1 cellular context compared by ENCODE assay signal in genomic region chr17:81676906-81677305, GRCh38.
TF ChIP-seq lines count a peak whose summit lies in the region.

No MANE protein-coding gene starts in this region.

TF ChIP-seq in SK-N-SH treated with all-trans-retinoic acid at 6 μM for 48 hours, 23 proteins besides CTCF, POLR2A, EP300 and RAD21 (continued from another document):
- TF ChIP-seq POU6F1 (CRISPR knock-in tag; IDR thresholded peaks at IDR 0.05; ENCODE audit: borderline replicate concordance, low read depth) (no peak), ARNTL (CRISPR knock-in tag; IDR thresholded peaks at IDR 0.05; ENCODE audit: borderline replicate concordance, low read depth) (no peak), ZNF8 (CRISPR knock-in tag; IDR thresholded peaks at IDR 0.05) (no peak), ZNF70 (CRISPR knock-in tag; IDR thresholded peaks at IDR 0.05) (no peak), CREB5 (CRISPR knock-in tag; IDR thresholded peaks at IDR 0.05; ENCODE audit: low read depth) (no peak), GLIS3 (CRISPR knock-in tag; IDR thresholded peaks at IDR 0.05) (no peak), CSDC2 (CRISPR knock-in tag; IDR thresholded peaks at IDR 0.05) (no peak), BACH2 (CRISPR knock-in tag; IDR thresholded peaks at IDR 0.05; ENCODE audit: borderline replicate concordance) (no peak), OSR1 (CRISPR knock-in tag; IDR thresholded peaks at IDR 0.05) (no peak), CSRNP3 (CRISPR knock-in tag; IDR thresholded peaks at IDR 0.05) (no peak), PPARA (CRISPR knock-in tag; IDR thresholded peaks at IDR 0.05; ENCODE audit: borderline replicate concordance) (no peak)
TF ChIP-seq in SK-N-SH treated with all-trans-retinoic acid at 6 μM for 48 hours: peak in this region for 0.
